In genomic region chr6:57813271-57814075, GRCh38 we compare ENCODE assay signal across 1 cellular context.
TF ChIP-seq lines count a peak whose summit lies in the region.

No MANE protein-coding gene starts in this region.

TF ChIP-seq in H1, 55 proteins besides CTCF, POLR2A, EP300 and RAD21:
- TF ChIP-seq TBP (IDR thresholded peaks at IDR 0.05; ENCODE audit: low read depth, low read length) = peak; percentile 96
- peak; percentile 58 for TF ChIP-seq ASH2L (IDR thresholded peaks at IDR 0.05; ENCODE audit: low read length)
